1 cellular context compared by ENCODE assay signal in the genomic region with DNA sequence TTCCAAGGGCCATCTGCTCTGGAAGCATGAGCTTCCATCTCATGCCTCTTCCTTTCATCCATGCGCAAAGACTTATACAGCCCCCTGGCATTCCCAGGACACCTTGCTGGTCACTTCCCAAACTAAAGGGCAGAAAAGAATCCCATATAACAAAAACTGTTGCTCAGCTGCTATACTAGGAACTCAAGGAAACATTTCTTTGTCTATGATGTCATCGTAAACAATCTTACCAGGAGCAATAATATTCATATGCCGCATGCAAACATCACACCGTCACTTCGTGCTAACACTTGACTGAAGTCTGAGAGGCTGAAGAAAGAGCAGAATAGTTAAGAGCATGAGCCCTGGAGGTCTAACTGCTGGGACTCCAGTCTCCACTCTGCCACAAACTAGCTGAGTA.
TF ChIP-seq lines count a peak whose summit lies in the region.

No MANE protein-coding gene starts in this region.

TF ChIP-seq in HepG2, 621 proteins besides CTCF, POLR2A, EP300 and RAD21:
- TF ChIP-seq, protein P1, sequence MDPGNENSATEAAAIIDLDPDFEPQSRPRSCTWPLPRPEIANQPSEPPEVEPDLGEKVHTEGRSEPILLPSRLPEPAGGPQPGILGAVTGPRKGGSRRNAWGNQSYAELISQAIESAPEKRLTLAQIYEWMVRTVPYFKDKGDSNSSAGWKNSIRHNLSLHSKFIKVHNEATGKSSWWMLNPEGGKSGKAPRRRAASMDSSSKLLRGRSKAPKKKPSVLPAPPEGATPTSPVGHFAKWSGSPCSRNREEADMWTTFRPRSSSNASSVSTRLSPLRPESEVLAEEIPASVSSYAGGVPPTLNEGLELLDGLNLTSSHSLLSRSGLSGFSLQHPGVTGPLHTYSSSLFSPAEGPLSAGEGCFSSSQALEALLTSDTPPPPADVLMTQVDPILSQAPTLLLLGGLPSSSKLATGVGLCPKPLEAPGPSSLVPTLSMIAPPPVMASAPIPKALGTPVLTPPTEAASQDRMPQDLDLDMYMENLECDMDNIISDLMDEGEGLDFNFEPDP (CRISPR knock-in tag; conservative IDR thresholded peaks at IDR 0.05) = no peak
- TF ChIP-seq ATF7 (IDR thresholded peaks at IDR 0.05) (peak; percentile 94), ATF7 (CRISPR knock-in tag; IDR thresholded peaks at IDR 0.05) (no peak), RFX5 (IDR thresholded peaks at IDR 0.05; ENCODE audit: low read depth, low read length) (no peak), CREB1 (IDR thresholded peaks at IDR 0.05) (0 out of 2 replicates have a peak, but pooled peaks have one; percentile 12), CREB1 (CRISPR knock-in tag; IDR thresholded peaks at IDR 0.05) (no peak)
